8 cellular contexts compared by ENCODE assay signal in genomic region chr5:134904621-134905245, GRCh38. TPM values are rescaled to one million over a fixed set of nuclear protein-coding genes. Genes with fewer than 3 reads are reported as not detected.
DNase-seq lines count a peak whose midpoint lies in the region; ATAC-seq and TF ChIP-seq lines count a peak whose summit lies in the region.

Gene PCBD2 (plus strand): TSS chr5:134905131. CDS start chr5:134905140, 9 bp downstream.

- H3K27me3 ChIP-seq in OCI-LY1 (ENCODE audit: insufficient read depth, low read length): no peaks in the 10 kb centered on the region
- H3K27me3 ChIP-seq in mononuclear cell (ENCODE audit: insufficient read depth, low read length): no peaks in the 10 kb centered on the region

- H3K36me3 ChIP-seq in OCI-LY1 (ENCODE audit: insufficient read depth, low read length): peaks cover 10% of the 10 kb centered on the region; the same call in 1 of the 2 replicates

- TF ChIP-seq CTCF in OCI-LY1 (IDR thresholded peaks at IDR 0.05; ENCODE audit: low read length): peak; percentile 87

- H4K20me1 ChIP-seq in OCI-LY1 (ENCODE audit: insufficient read depth, low read length): no peaks in the 10 kb centered on the region

- peaks cover 10% of the 10 kb centered on the region for H3F3A ChIP-seq in OCI-LY1 (ENCODE audit: insufficient read depth, low read length)

- peak; percentile 77 for ATAC-seq in GM21526 (IDR thresholded peaks at IDR 0.05; ENCODE audit: low FRiP score, unreplicated experiment)

- peak within 1 kb of the TSS; percentile 81 for H3K4me3 ChIP-seq in OCI-LY1 (ENCODE audit: low read depth, low read length, poor library complexity, severe bottlenecking)
- H3K4me3 ChIP-seq in mononuclear cell (ENCODE audit: low read length): peak within 1 kb of the TSS; percentile 97

- H3K4me1 ChIP-seq in OCI-LY1 (ENCODE audit: insufficient read depth, low read length, severe bottlenecking) (peaks cover 42% of the 10 kb centered on the region), mononuclear cell (ENCODE audit: insufficient read depth, low read length) (peaks cover 35% of the 10 kb centered on the region)

- H3K27ac ChIP-seq in OCI-LY1 (ENCODE audit: low read depth, low read length, poor library complexity, severe bottlenecking): peak within 1 kb of the TSS; percentile 95

- DNase-seq in DMS153 (lab: John Stamatoyannopoulos, UW): peak; percentile 67
- peak; percentile 73 for DNase-seq in HuH-7.5 (ENCODE audit: low spot score)
- peak; percentile 91 for DNase-seq in activated CD8-positive, alpha-beta memory T cell treated with anti-CD3 and anti-CD28 coated beads, Interleukin-2, amount 50 U/mL, for 4 hours
- DNase-seq in epidermal melanocyte (ENCODE audit: insufficient read length, low spot score): peak; percentile 76
- DNase-seq in stimulated activated CD8-positive, alpha-beta memory T cell treated with anti-CD3 and anti-CD28 coated beads, Interleukin-2, amount 100 ng/mL, for 48 hours (ENCODE audit: low read depth in 2 of 2): peak; percentile 92 to 93

- H2AFZ ChIP-seq in OCI-LY1 (ENCODE audit: low read length): peak within 1 kb of the TSS; percentile 64

- H3K9ac ChIP-seq in OCI-LY1 (ENCODE audit: low read length): peak within 1 kb of the TSS; percentile 87

- H3K9me3 ChIP-seq in OCI-LY1 (ENCODE audit: low read length) (no peaks in the 10 kb centered on the region), mononuclear cell (ENCODE audit: low read depth, low read length) (no peaks in the 10 kb centered on the region)

- H3K9me2 ChIP-seq in OCI-LY1 (ENCODE audit: low read depth, low read length): no peaks in the 10 kb centered on the region

- H3K79me2 ChIP-seq in OCI-LY1 (ENCODE audit: insufficient read depth, low read length): no peaks in the 10 kb centered on the region

- peak within 1 kb of the TSS; percentile 82 for H3K4me2 ChIP-seq in OCI-LY1 (ENCODE audit: low read length)

RNA-seq across cellular contexts. Expression of gene PCBD2, which starts in this region (rescaled TPM):
- total RNA-seq in mononuclear cell: 5.0 TPM

Comparison
In these comparisons a context has a peak if more than half of its experiments do, and no peak if none do; other contexts are left out.
1. Peak in every context shown above with its lines: DNase-seq, ATAC-seq, H3K4me3 ChIP-seq and H3K27ac ChIP-seq.